In the genomic region with DNA sequence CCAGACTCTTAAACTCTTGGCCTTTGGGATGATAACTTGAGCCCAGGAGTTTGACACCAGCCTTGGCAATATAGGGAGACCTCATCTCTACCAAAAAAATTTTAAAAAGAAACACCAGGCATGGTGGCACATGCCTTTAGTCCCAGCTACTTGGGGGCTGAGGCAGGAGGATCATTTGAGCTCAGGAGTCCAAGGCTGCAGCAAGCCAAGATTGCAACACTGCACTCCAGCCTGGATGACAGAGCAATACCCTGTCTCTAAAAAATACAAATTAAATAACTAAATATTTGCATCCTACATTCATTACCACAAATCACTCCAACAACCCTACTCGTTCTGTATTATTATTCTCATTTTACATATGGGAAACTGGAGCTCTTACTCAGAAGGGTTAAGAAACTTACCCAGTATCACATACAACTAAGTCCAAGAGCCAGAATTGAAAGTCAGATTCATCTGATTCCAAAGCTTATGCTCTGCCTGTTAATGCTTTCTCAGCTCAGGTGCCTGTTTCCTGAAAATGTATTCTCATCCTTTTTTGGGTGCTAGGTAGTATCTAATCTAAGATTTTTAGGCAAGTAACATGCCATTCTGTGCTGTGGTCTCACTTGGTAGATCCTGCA, we compare ENCODE assay signal across 29 cellular contexts. TPM values are rescaled to one million over a fixed set of nuclear protein-coding genes. Genes with fewer than 3 reads are reported as not detected.
A peak's percentile ranks its signal among the peaks of the same experiment; 100 is the strongest.
DNase-seq lines count a peak whose midpoint lies in the region; ATAC-seq and TF ChIP-seq lines count a peak whose summit lies in the region.
"Had no signal": no experiment of that assay in that cellular context is flagged by ENCODE, and none has a peak within 500 bp of the region (broad histone marks: within the 10 kb centered on the region; RNA-seq: fewer than 3 reads in every experiment).

No MANE protein-coding gene starts in this region.

- no peaks in the 10 kb centered on the region for H3K9me3 Mint-ChIP-seq in activated T-helper 17 cell treated with anti-CD3 and anti-CD28 coated beads, Interleukin-2, amount 50 U/mL, for 72 hours
- H3K9me3 Mint-ChIP-seq: activated CD4-positive, alpha-beta memory T cell treated with anti-CD3 and anti-CD28 coated beads for 36 hours; activated naive CD4-positive, alpha-beta T cell treated with anti-CD3 and anti-CD28 coated beads, Interleukin-2, amount 50 U/mL, for 24 hours; activated T-helper 2 cell treated with anti-CD3 and anti-CD28 coated beads, Interferon-gamma antibody, Interleukin-2, Interleukin-4, amounts not matched to agents 10 μg/mL and 5 μg/mL and 100 μg/mL, durations not matched to agents 14 hours and 24 hours and 36 hours had no signal

- H3K36me3 Mint-ChIP-seq in activated T-helper 17 cell treated with anti-CD3 and anti-CD28 coated beads, Interleukin-2, amount 50 U/mL, for 72 hours (ENCODE audit: low read depth): no peaks in the 10 kb centered on the region
- H3K36me3 Mint-ChIP-seq: activated CD4-positive, alpha-beta memory T cell treated with anti-CD3 and anti-CD28 coated beads for 36 hours; activated naive CD4-positive, alpha-beta T cell treated with anti-CD3 and anti-CD28 coated beads, Interleukin-2, amount 50 U/mL, for 24 hours had no signal

- peaks cover 46% of the 10 kb centered on the region for H3K4me1 ChIP-seq in DOHH2 (ENCODE audit: control insufficient read depth, low read length)
- H3K4me1 ChIP-seq in spleen: peaks cover 0 to 41% (median 2%) of the 10 kb centered on the region in 6 donors
- H3K4me1 ChIP-seq: breast epithelium had no signal

- TF ChIP-seq POLR2A in spleen (IDR thresholded peaks at IDR 0.05): no peak

- intact Hi-C loops in spleen (cut with DNase I; ENCODE audit: low total_unique reads): no loop called here

- peaks cover 6% of the 10 kb centered on the region for H3K4me1 Mint-ChIP-seq in activated T-helper 17 cell treated with anti-CD3 and anti-CD28 coated beads, Interleukin-2, amount 50 U/mL, for 72 hours

- H3K27ac Mint-ChIP-seq in activated T-helper 17 cell treated with anti-CD3 and anti-CD28 coated beads, Interleukin-2, amount 50 U/mL, for 72 hours: no peak overlapping the region
- H3K27ac Mint-ChIP-seq: activated CD4-positive, alpha-beta memory T cell treated with anti-CD3 and anti-CD28 coated beads for 36 hours; activated naive CD4-positive, alpha-beta T cell treated with anti-CD3 and anti-CD28 coated beads, Interleukin-2, amount 50 U/mL, for 24 hours had no signal

- H4K20me1 ChIP-seq in DOHH2 (ENCODE audit: control insufficient read depth, insufficient read depth, low read depth, low read length): no peaks in the 10 kb centered on the region
- H4K20me1 ChIP-seq: BLaER1 treated with 17β-estradiol and CSF1 and Interleukin-3, amounts not matched to agents 10 nM and 100 nM had no signal

- no peaks in the 10 kb centered on the region for H3K36me3 ChIP-seq in DOHH2 (ENCODE audit: control insufficient read depth, low read length)
- H3K36me3 ChIP-seq in spleen: no peaks in the 10 kb centered on the region
- H3K36me3 ChIP-seq: BLaER1 treated with 17β-estradiol and CSF1 and Interleukin-3, amounts not matched to agents 10 nM and 100 nM; breast epithelium; ovary; upper lobe of left lung had no signal

- H3K4me3 ChIP-seq in DOHH2 (ENCODE audit: low read length): no peak overlapping the region
- no peak overlapping the region for H3K4me3 ChIP-seq in spleen
- H3K4me3 ChIP-seq: BLaER1 treated with 17β-estradiol and CSF1 and Interleukin-3, amounts not matched to agents 10 nM and 100 nM; breast epithelium; ovary; upper lobe of left lung had no signal

- TF ChIP-seq CTCF in DOHH2 (IDR thresholded peaks at IDR 0.05; ENCODE audit: low read depth, low read length, poor library complexity, severe bottlenecking): no peak
- no peak for TF ChIP-seq CTCF in spleen (IDR thresholded peaks at IDR 0.05 in 8 of 11, conservative IDR thresholded peaks at IDR 0.05 in 3 of 11)

- H3K27me3 ChIP-seq in DOHH2 (ENCODE audit: control insufficient read depth, low read length): no peaks in the 10 kb centered on the region
- no peaks in the 10 kb centered on the region for H3K27me3 ChIP-seq in spleen (replicated peaks in 1 of 7)
- H3K27me3 ChIP-seq: BLaER1 treated with 17β-estradiol and CSF1 and Interleukin-3, amounts not matched to agents 10 nM and 100 nM; breast epithelium; ovary; upper lobe of left lung had no signal

- peak overlapping the region; percentile 54; the same call in 1 of the 2 replicates for H3K4me2 ChIP-seq in DOHH2 (ENCODE audit: low read length)

- no peaks in the 10 kb centered on the region for H3K27me3 Mint-ChIP-seq in activated T-helper 17 cell treated with anti-CD3 and anti-CD28 coated beads, Interleukin-2, amount 50 U/mL, for 72 hours
- H3K27me3 Mint-ChIP-seq: activated CD4-positive, alpha-beta memory T cell treated with anti-CD3 and anti-CD28 coated beads for 36 hours; activated naive CD4-positive, alpha-beta T cell treated with anti-CD3 and anti-CD28 coated beads, Interleukin-2, amount 50 U/mL, for 24 hours had no signal

- H3K4me3 Mint-ChIP-seq in activated T-helper 17 cell treated with anti-CD3 and anti-CD28 coated beads, Interleukin-2, amount 50 U/mL, for 72 hours: no peak overlapping the region
- H3K4me3 Mint-ChIP-seq: activated CD4-positive, alpha-beta memory T cell treated with anti-CD3 and anti-CD28 coated beads for 36 hours; activated naive CD4-positive, alpha-beta T cell treated with anti-CD3 and anti-CD28 coated beads, Interleukin-2, amount 50 U/mL, for 24 hours had no signal

- 61 to 84% (median 73%) methylated on average over 1 of the region's 1 CpG for WGBS in spleen, 5 donors

- H3K27ac ChIP-seq in DOHH2 (ENCODE audit: low read depth, low read length) (no peak overlapping the region), spleen (no peak overlapping the region)
- H3K27ac ChIP-seq: BLaER1 treated with 17β-estradiol and CSF1 and Interleukin-3, amounts not matched to agents 10 nM and 100 nM; breast epithelium; ovary; upper lobe of left lung had no signal

- H3K79me2 ChIP-seq in DOHH2 (ENCODE audit: control insufficient read depth, low read length): no peaks in the 10 kb centered on the region

- H3K9me3 ChIP-seq in DOHH2 (ENCODE audit: control insufficient read depth, insufficient read depth, low read length) (no peaks in the 10 kb centered on the region), spleen (no peaks in the 10 kb centered on the region)
- H3K9me3 ChIP-seq: BLaER1 treated with 17β-estradiol and CSF1 and Interleukin-3, amounts not matched to agents 10 nM and 100 nM; breast epithelium; ovary; upper lobe of left lung had no signal

- DNase-seq in HT-29 (ENCODE audit: low spot score) (no peak), spleen (no peak)
- DNase-seq: activated CD4-positive, alpha-beta memory T cell treated with anti-CD3 and anti-CD28 coated beads for 36 hours; activated CD8-positive, alpha-beta memory T cell treated with anti-CD3 and anti-CD28 coated beads, Interleukin-2, amount 50 U/mL, for 4 hours; COR-L47; effector CD8-positive, alpha-beta T cell; GF-D8; head of caudate nucleus; kidney glomerular epithelial cell; NCI-H1092; NCI-H187; NCI-H2171 treated with DMSO at 0.1 percent for 48 hours; NCI-H524 treated with DMSO at 0.1 percent for 48 hours; ovary; upper lobe of left lung had no signal

- no peaks in the 10 kb centered on the region for H3K9me2 ChIP-seq in DOHH2 (replicated peaks; ENCODE audit: control insufficient read depth, low read length)

- ATAC-seq in GM18858 (IDR thresholded peaks at IDR 0.05; ENCODE audit: unreplicated experiment) (peak; percentile 36), HG02610 (IDR thresholded peaks at IDR 0.05; ENCODE audit: unreplicated experiment) (peak; percentile 36), GM19452 (IDR thresholded peaks at IDR 0.05; ENCODE audit: unreplicated experiment) (no peak)
- peak; percentile 54 for ATAC-seq in activated T-helper 17 cell treated with anti-CD3 and anti-CD28 coated beads, Interleukin-2, amount 50 U/mL, for 72 hours (replicated peaks)

- H3F3A ChIP-seq in DOHH2 (ENCODE audit: control insufficient read depth, insufficient read depth): no peaks in the 10 kb centered on the region; the same call in 1 of the 2 replicates

RNA-seq across cellular contexts. Expression of a gene that starts 30.0 kb away (rescaled TPM):
- not detected for total RNA-seq in activated T-helper 17 cell treated with anti-CD3 and anti-CD28 coated beads, Interleukin-2, amount 50 U/mL, for 72 hours
- total RNA-seq in HT-29 (2014; rRNA removed; shearing (Covaris generic)): not detected in 2 replicates
- total RNA-seq in spleen: not detected
- not detected for polyA plus RNA-seq in spleen
- total RNA-seq: activated CD4-positive, alpha-beta memory T cell treated with anti-CD3 and anti-CD28 coated beads for 36 hours; activated T-helper 2 cell treated with anti-CD3 and anti-CD28 coated beads, Interferon-gamma antibody, Interleukin-2, Interleukin-4, amounts not matched to agents 10 μg/mL and 5 μg/mL and 100 μg/mL, durations not matched to agents 14 hours and 24 hours and 36 hours; breast epithelium; epithelial cell of proximal tubule; ovary; renal cortical epithelial cell; SK-MEL-5; subcutaneous adipose tissue; upper lobe of left lung had no signal
- polyA plus RNA-seq: neural cell, ovary had no signal

RNA-seq across cellular contexts. Expression of a gene that starts 51.6 kb away (rescaled TPM):
- total RNA-seq in activated T-helper 17 cell treated with anti-CD3 and anti-CD28 coated beads, Interleukin-2, amount 50 U/mL, for 72 hours: 10 to 100 TPM; 10.2 to 28.0 TPM
- 2.9 and 10.1 TPM in 2 replicates for total RNA-seq in HT-29 (2014; rRNA removed; shearing (Covaris generic))
- total RNA-seq in spleen: 10 to 100 TPM; 11.1 to 25.3 (median 17.8) TPM
- polyA plus RNA-seq in spleen: 10 to 100 TPM; 11.3 to 17.0 (median 13.3) TPM
